ENCODE assay signal across 13 cellular contexts in the genomic region with DNA sequence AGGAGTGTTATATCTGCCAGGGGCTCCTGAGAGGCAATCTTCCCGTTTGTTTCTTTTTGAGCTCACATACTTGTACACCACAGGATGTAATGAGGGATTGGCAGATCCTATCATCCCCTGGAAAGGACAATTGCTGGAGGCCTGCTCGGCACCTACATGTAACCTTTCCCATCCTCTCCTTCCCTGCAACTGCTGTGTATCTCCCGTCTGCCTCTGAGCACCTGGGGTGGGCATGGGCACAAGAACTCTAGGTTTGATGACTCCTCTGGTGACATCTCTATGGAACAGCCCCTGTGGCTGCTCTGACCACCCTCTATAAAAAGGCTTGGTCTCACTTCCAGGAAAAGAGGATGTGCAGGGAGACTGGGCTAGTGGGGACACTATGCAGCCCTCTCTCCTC. TPM values are rescaled to one million over a fixed set of nuclear protein-coding genes. Genes with fewer than 3 reads are reported as not detected.
DNase-seq lines count a peak whose midpoint lies in the region; TF ChIP-seq lines count a peak whose summit lies in the region.
"Had no signal": no experiment of that assay in that cellular context is flagged by ENCODE, and none has a peak within 500 bp of the region (broad histone marks: within the 10 kb centered on the region; RNA-seq: fewer than 3 reads in every experiment).

No MANE protein-coding gene starts in this region.

- no peak overlapping the region for H2BK20ac ChIP-seq in H9 (ENCODE audit: low read depth, low read length, poor library complexity, severe bottlenecking)

- peak; percentile 54 for DNase-seq in activated CD8-positive, alpha-beta memory T cell treated with anti-CD3 and anti-CD28 coated beads for 24 hours
- no peak for DNase-seq in activated CD8-positive, alpha-beta memory T cell treated with anti-CD3 and anti-CD28 coated beads, Interleukin-2, amount 50 U/mL, for 4 hours
- no peak for DNase-seq in H9
- DNase-seq in coronary artery (ENCODE audit: low spot score): peak; percentile 54
- DNase-seq in neural crest cell (ENCODE audit: low read depth, low spot score): no peak
- DNase-seq in colonic mucosa: no peak
- no peak for DNase-seq in NCI-H2081 treated with DMSO at 0.1 percent for 48 hours (lab: John Stamatoyannopoulos, UW)
- DNase-seq in NCI-H2081 (lab: John Stamatoyannopoulos, UW): no peak
- DNase-seq: mammary epithelial cell; stimulated activated CD4-positive, alpha-beta T cell treated with anti-CD3 and anti-CD28 coated beads, Interleukin-4, amount 100 ng/mL, for 1 hour; upper lobe of left lung had no signal

- intact Hi-C loops in colonic mucosa (cut with DNase I): no loop called here

- H3K9me3 ChIP-seq in H9 (ENCODE audit: control insufficient read depth, low read depth, low read length) (no peaks in the 10 kb centered on the region), colonic mucosa (no peaks in the 10 kb centered on the region)
- H3K9me3 ChIP-seq: HAP-1, upper lobe of left lung had no signal

- H3K79me2 ChIP-seq in H9 (ENCODE audit: insufficient read depth, low read length): no peaks in the 10 kb centered on the region

- no peak overlapping the region for H3T11ph ChIP-seq in H9 (ENCODE audit: low read length)

- no peaks in the 10 kb centered on the region; the same call in 1 of the 2 replicates for H3K27me3 ChIP-seq in H9 (ENCODE audit: insufficient read depth, low read length)
- H3K27me3 ChIP-seq in colonic mucosa: peaks cover 36% of the 10 kb centered on the region

- TF ChIP-seq CTCF in H9 (conservative IDR thresholded peaks at IDR 0.05) (no peak), coronary artery (IDR thresholded peaks at IDR 0.05) (no peak), neural crest cell (conservative IDR thresholded peaks at IDR 0.05) (no peak), colonic mucosa (IDR thresholded peaks at IDR 0.05) (no peak)

- H4K91ac ChIP-seq in H9 (ENCODE audit: insufficient read length, low read depth, low read length): no peak overlapping the region

- no peaks in the 10 kb centered on the region for H3K79me1 ChIP-seq in H9 (ENCODE audit: insufficient read depth, low read depth, low read length, poor library complexity, severe bottlenecking)

- no peak overlapping the region for H2BK12ac ChIP-seq in H9 (ENCODE audit: insufficient read length, low read depth, low read length)

- no peak overlapping the region for H3K9ac ChIP-seq in H9 (ENCODE audit: extremely low read depth, insufficient read length, low read length)
- no peak overlapping the region for H3K9ac ChIP-seq in colonic mucosa (ENCODE audit: low read depth in 2 of 2, low read length in 2 of 2)

- no peaks in the 10 kb centered on the region for H4K20me1 ChIP-seq in H9 (ENCODE audit: control insufficient read depth, insufficient read depth, insufficient read length)

- H2BK5ac ChIP-seq in H9 (ENCODE audit: insufficient read length, low read length): no peak overlapping the region

- no peak overlapping the region for H3K18ac ChIP-seq in H9 (ENCODE audit: insufficient read length, low read depth, low read length)

- no peak overlapping the region for H2AFZ ChIP-seq in H9 (ENCODE audit: low read length)

- no peak overlapping the region for H2AK5ac ChIP-seq in H9 (ENCODE audit: insufficient read length, low read length)

- peaks cover 4% of the 10 kb centered on the region for H3K23me2 ChIP-seq in H9 (ENCODE audit: insufficient read length, low read depth, low read length, poor library complexity, severe bottlenecking)

- no peak overlapping the region for H2BK120ac ChIP-seq in H9 (ENCODE audit: low read depth, low read length, poor library complexity, severe bottlenecking)

- H2BK15ac ChIP-seq in H9 (ENCODE audit: low read depth, low read length): no peak overlapping the region

- no CpG with 5 or more reads among the region's 3 CpGs for WGBS in H9 (ENCODE audit: extremely low coverage, insufficient read length, low lambda C conversion rate)

- no peaks in the 10 kb centered on the region for H3K36me3 ChIP-seq in colonic mucosa
- H3K36me3 ChIP-seq: HAP-1, upper lobe of left lung had no signal

- H3K4ac ChIP-seq in H9 (ENCODE audit: low read depth, low read length): no peak overlapping the region

- H3K36me3 Mint-ChIP-seq in H9 (ENCODE audit: insufficient read depth in 1 of 3, low read depth in 3 of 3): no peaks in the 10 kb centered on the region
- H3K36me3 Mint-ChIP-seq in neural crest cell (ENCODE audit: low read depth): no peaks in the 10 kb centered on the region

- peak overlapping the region; percentile 77 to 88; a peak in 4 of 5 replicates for H3K4me3 Mint-ChIP-seq in H9
- H3K4me3 Mint-ChIP-seq in neural crest cell: peak overlapping the region; percentile 57

- H3K4me1 ChIP-seq in H9 (ENCODE audit: insufficient read depth, low read length) (no peaks in the 10 kb centered on the region), colonic mucosa (no peaks in the 10 kb centered on the region)

- peak overlapping the region in 1 of 3 experiments; percentile 33; a peak in 1 of 7 replicates for H3K27ac Mint-ChIP-seq in H9
- no peak overlapping the region for H3K27ac Mint-ChIP-seq in neural crest cell (ENCODE audit: unreplicated experiment)
- H3K27ac Mint-ChIP-seq: dendritic cell treated with granulocyte-macrophage colony-stimulating factor and Interleukin-4, amounts not matched to agents 40 ng/mL and 50 ng/mL, for 4 days had no signal

- H3K9me3 Mint-ChIP-seq in H9: no peaks in the 10 kb centered on the region
- H3K9me3 Mint-ChIP-seq in neural crest cell: no peaks in the 10 kb centered on the region
- H3K9me3 Mint-ChIP-seq: dendritic cell treated with granulocyte-macrophage colony-stimulating factor and Interleukin-4, amounts not matched to agents 40 ng/mL and 50 ng/mL, for 4 days had no signal

- no peak overlapping the region for H3K56ac ChIP-seq in H9 (ENCODE audit: insufficient read length, low read depth, low read length)

- no peak overlapping the region for H3K14ac ChIP-seq in H9 (ENCODE audit: insufficient read depth, low read length)

- H4K5ac ChIP-seq in H9 (ENCODE audit: insufficient read length, low read depth, low read length): no peak overlapping the region

- H3K27ac ChIP-seq in H9 (ENCODE audit: insufficient read length, low read depth, low read length) (no peak overlapping the region), coronary artery (no peak overlapping the region), colonic mucosa (no peak overlapping the region)
- H3K27ac ChIP-seq: upper lobe of left lung had no signal

- H3K4me2 ChIP-seq in H9 (ENCODE audit: insufficient read depth, insufficient read length, low read length): peak overlapping the region; percentile 58

- no peak overlapping the region for H4K8ac ChIP-seq in H9 (replicated peaks; ENCODE audit: insufficient read length, low read depth, low read length)

- H3K27me3 Mint-ChIP-seq in H9 (ENCODE audit: low read depth): peaks cover 65% of the 10 kb centered on the region
- H3K27me3 Mint-ChIP-seq in neural crest cell (ENCODE audit: low read depth): peaks cover 92% of the 10 kb centered on the region

- H3K23ac ChIP-seq in H9 (ENCODE audit: insufficient read length, low read depth, low read length): no peak overlapping the region

- H3K4me3 ChIP-seq in coronary artery: no peak overlapping the region
- H3K4me3 ChIP-seq in colonic mucosa: no peak overlapping the region

- peaks cover 7% of the 10 kb centered on the region in 2 experiments for H3K4me1 Mint-ChIP-seq in H9
- no peaks in the 10 kb centered on the region for H3K4me1 Mint-ChIP-seq in neural crest cell

RNA-seq across cellular contexts. Expression of a gene that starts 25.0 kb away (rescaled TPM):
- 40.9 TPM in 2 replicates for total RNA-seq in H9 (2021)
- total RNA-seq in neural crest cell: 43.2 and 45.4 TPM in 2 replicates
- 10 to 100 TPM; 49.6 to 55.2 TPM for total RNA-seq in colonic mucosa

RNA-seq across cellular contexts. Expression of a gene that starts 44.9 kb away (rescaled TPM):
- total RNA-seq in H9 (2021) (5.9 and 7.3 TPM in 2 replicates), neural crest cell (4.7 and 5.0 TPM in 2 replicates), colonic mucosa (under 1 TPM; 0.27 to 0.54 TPM)

Comparison
In these comparisons a context has a peak if more than half of its experiments do, and no peak if none do; other contexts are left out.
1. DNase-seq: peak in activated CD8-positive, alpha-beta memory T cell treated with anti-CD3 and anti-CD28 coated beads for 24 hours (single experiment) and coronary artery (single experiment); none in activated CD8-positive, alpha-beta memory T cell treated with anti-CD3 and anti-CD28 coated beads, Interleukin-2, amount 50 U/mL, for 4 hours (single experiment), H9 (single experiment), neural crest cell (single experiment), colonic mucosa (single experiment), NCI-H2081 treated with DMSO at 0.1 percent for 48 hours (single experiment) and NCI-H2081 (0 of 2).